1 cellular context compared by ENCODE assay signal in the genomic region with DNA sequence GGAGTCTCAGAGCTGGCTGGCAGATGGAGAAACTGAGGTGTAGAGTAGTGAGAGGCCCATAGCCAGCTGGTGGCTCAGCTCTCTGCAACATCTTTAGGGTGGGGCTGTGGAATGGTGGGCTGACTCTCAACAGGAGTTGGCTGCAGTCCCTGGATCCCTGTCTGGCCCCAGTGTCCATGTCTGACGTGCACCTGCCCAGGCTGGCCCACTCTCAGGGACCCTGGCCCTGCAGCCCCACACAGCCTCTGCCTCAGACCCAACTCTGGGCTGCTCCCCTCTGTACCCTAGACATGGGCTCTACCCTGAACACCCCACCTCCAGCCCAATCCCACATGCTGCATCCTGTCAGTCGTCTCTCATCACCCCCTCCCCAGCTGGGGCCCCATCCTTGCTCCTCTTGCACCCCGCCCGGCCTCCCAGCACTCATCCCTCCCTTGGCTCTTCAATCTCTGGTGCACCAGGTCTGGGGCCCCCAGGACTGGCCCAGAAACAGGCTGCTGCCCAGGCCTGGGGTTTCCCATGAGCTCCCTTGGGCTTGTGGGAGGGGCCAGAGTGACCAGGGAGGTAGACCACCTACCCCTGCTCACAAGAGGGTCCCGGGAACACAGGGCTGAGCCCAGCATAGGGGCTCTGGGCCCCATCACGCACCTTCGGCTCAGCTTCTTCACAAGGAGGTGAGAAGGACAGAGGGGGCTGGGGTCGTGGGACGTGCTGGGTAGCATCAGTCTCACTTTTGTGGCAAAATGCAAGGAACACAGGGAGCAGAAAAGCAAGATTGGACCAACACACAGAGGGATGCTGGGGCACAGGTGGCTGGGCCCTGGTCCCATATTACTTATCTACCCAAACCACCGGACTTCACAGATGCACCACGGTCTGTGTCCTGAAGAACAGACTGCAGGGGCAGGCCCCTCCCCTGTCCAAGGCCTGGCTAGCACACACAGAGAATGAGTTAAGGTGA.
TF ChIP-seq lines count a peak whose summit lies in the region.

No MANE protein-coding gene starts in this region.

TF ChIP-seq in A549, 52 proteins besides CTCF, POLR2A, EP300 and RAD21:
- TF ChIP-seq MAX (IDR thresholded peaks at IDR 0.05), result no peak
- TF ChIP-seq ZFP36 (IDR thresholded peaks at IDR 0.05; ENCODE audit: borderline replicate concordance, partially characterized antibody), result no peak
- no peak for TF ChIP-seq RCOR1 (IDR thresholded peaks at IDR 0.05; ENCODE audit: low read depth, low read length)
- TF ChIP-seq, protein P1, sequence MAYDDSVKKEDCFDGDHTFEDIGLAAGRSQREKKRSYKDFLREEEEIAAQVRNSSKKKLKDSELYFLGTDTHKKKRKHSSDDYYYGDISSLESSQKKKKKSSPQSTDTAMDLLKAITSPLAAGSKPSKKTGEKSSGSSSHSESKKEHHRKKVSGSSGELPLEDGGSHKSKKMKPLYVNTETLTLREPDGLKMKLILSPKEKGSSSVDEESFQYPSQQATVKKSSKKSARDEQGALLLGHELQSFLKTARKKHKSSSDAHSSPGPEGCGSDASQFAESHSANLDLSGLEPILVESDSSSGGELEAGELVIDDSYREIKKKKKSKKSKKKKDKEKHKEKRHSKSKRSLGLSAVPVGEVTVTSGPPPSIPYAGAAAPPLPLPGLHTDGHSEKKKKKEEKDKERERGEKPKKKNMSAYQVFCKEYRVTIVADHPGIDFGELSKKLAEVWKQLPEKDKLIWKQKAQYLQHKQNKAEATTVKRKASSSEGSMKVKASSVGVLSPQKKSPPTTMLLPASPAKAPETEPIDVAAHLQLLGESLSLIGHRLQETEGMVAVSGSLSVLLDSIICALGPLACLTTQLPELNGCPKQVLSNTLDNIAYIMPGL (CRISPR knock-in tag; IDR thresholded peaks at IDR 0.05; ENCODE audit: borderline replicate concordance), result no peak
- no peak for TF ChIP-seq MAFK (IDR thresholded peaks at IDR 0.05; ENCODE audit: partially characterized antibody)
- TF ChIP-seq, protein P2, sequence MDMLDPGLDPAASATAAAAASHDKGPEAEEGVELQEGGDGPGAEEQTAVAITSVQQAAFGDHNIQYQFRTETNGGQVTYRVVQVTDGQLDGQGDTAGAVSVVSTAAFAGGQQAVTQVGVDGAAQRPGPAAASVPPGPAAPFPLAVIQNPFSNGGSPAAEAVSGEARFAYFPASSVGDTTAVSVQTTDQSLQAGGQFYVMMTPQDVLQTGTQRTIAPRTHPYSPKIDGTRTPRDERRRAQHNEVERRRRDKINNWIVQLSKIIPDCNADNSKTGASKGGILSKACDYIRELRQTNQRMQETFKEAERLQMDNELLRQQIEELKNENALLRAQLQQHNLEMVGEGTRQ (IDR thresholded peaks at IDR 0.05), result no peak
- no peak for TF ChIP-seq CEBPB (IDR thresholded peaks at IDR 0.05)
- TF ChIP-seq NFE2L2 (conservative IDR thresholded peaks at IDR 0.05; ENCODE audit: low read length), result no peak
- TF ChIP-seq, protein P3, sequence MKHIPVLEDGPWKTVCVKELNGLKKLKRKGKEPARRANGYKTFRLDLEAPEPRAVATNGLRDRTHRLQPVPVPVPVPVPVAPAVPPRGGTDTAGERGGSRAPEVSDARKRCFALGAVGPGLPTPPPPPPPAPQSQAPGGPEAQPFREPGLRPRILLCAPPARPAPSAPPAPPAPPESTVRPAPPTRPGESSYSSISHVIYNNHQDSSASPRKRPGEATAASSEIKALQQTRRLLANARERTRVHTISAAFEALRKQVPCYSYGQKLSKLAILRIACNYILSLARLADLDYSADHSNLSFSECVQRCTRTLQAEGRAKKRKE (CRISPR knock-in tag; IDR thresholded peaks at IDR 0.05; ENCODE audit: low read depth), result no peak
- TF ChIP-seq ZNF302 (CRISPR knock-in tag; IDR thresholded peaks at IDR 0.05), result no peak
TF ChIP-seq in A549: peak in this region for 0.
